27 cellular contexts compared by ENCODE assay signal in genomic region chr4:151339472-151339871, GRCh38.
"Had no signal": no experiment of that assay in that cellular context is flagged by ENCODE, and none has a peak within 500 bp of the region (broad histone marks: within the 10 kb centered on the region; RNA-seq: fewer than 3 reads in every experiment).

No MANE protein-coding gene starts in this region.

- FAIRE-seq: islet of Langerhans, kidney, pancreas had no signal

- H3K9me3 ChIP-seq: left ventricle myocardium inferior, pancreas, prostate gland, spleen, tibial nerve, upper lobe of left lung, vagina had no signal

- H3K27ac ChIP-seq: left ventricle myocardium inferior, pancreas, prostate gland, skin epidermis, spleen, upper lobe of left lung, vagina had no signal

- H3K36me3 ChIP-seq: left ventricle myocardium inferior, pancreas, prostate gland, spleen, tibial nerve, upper lobe of left lung, vagina had no signal

- H3K36me3 Mint-ChIP-seq: immature natural killer cell; memory B cell; naive thymus-derived CD8-positive, alpha-beta T cell; stimulated activated effector memory CD8-positive, alpha-beta T cell treated with anti-CD3 and anti-CD28 coated beads, Interleukin-12 subunit alpha, Interleukin-12 subunit beta, amount 100 ng/mL, for 72 hours had no signal

- H3K4me3 ChIP-seq: left ventricle myocardium inferior, pancreas, prostate gland, skin epidermis, spleen, tibial nerve, upper lobe of left lung, vagina had no signal

- ATAC-seq: naive thymus-derived CD8-positive, alpha-beta T cell; pancreas; right cardiac atrium; sciatic nerve; stimulated activated effector memory CD8-positive, alpha-beta T cell treated with anti-CD3 and anti-CD28 coated beads, Interleukin-12 subunit alpha, Interleukin-12 subunit beta, amount 100 ng/mL, for 72 hours; stimulated activated naive CD8-positive, alpha-beta T cell treated with anti-CD3 and anti-CD28 coated beads, Interleukin-15, amount 100 ng/mL, for 72 hours had no signal

- H3K27ac Mint-ChIP-seq: immature natural killer cell; memory B cell; nephron; stimulated activated effector memory CD8-positive, alpha-beta T cell treated with anti-CD3 and anti-CD28 coated beads, Interleukin-12 subunit alpha, Interleukin-12 subunit beta, amount 100 ng/mL, for 72 hours; stimulated activated naive CD8-positive, alpha-beta T cell treated with anti-CD3 and anti-CD28 coated beads, Interleukin-15, amount 100 ng/mL, for 72 hours had no signal

- H3K4me1 ChIP-seq: left ventricle myocardium inferior, pancreas, prostate gland, spleen, tibial nerve, upper lobe of left lung, vagina had no signal

- H3K4me1 Mint-ChIP-seq: immature natural killer cell; memory B cell; naive thymus-derived CD8-positive, alpha-beta T cell; nephron; neural crest cell; stimulated activated effector memory CD8-positive, alpha-beta T cell treated with anti-CD3 and anti-CD28 coated beads, Interleukin-12 subunit alpha, Interleukin-12 subunit beta, amount 100 ng/mL, for 72 hours; stimulated activated naive CD8-positive, alpha-beta T cell treated with anti-CD3 and anti-CD28 coated beads, Interleukin-15, amount 100 ng/mL, for 72 hours had no signal

- H3K27me3 ChIP-seq: pancreas, spleen, tibial nerve, upper lobe of left lung, vagina had no signal

- H3K9me3 Mint-ChIP-seq: memory B cell; nephron; stimulated activated effector memory CD8-positive, alpha-beta T cell treated with anti-CD3 and anti-CD28 coated beads, Interleukin-12 subunit alpha, Interleukin-12 subunit beta, amount 100 ng/mL, for 72 hours; stimulated activated naive CD8-positive, alpha-beta T cell treated with anti-CD3 and anti-CD28 coated beads, Interleukin-15, amount 100 ng/mL, for 72 hours had no signal

- H3K4me3 Mint-ChIP-seq: immature natural killer cell; memory B cell; naive thymus-derived CD8-positive, alpha-beta T cell; nephron; neural crest cell; stimulated activated effector memory CD8-positive, alpha-beta T cell treated with anti-CD3 and anti-CD28 coated beads, Interleukin-12 subunit alpha, Interleukin-12 subunit beta, amount 100 ng/mL, for 72 hours; stimulated activated naive CD8-positive, alpha-beta T cell treated with anti-CD3 and anti-CD28 coated beads, Interleukin-15, amount 100 ng/mL, for 72 hours had no signal

- DNase-seq: hippocampal formation; immature natural killer cell; kidney; left ventricle myocardium inferior; midbrain; naive thymus-derived CD8-positive, alpha-beta T cell; nucleus accumbens; pancreas; posterior cingulate gyrus; retina; right cardiac atrium; spleen; stimulated activated CD4-positive, alpha-beta T cell treated with anti-CD3 and anti-CD28 coated beads, Interleukin-4, amount 100 ng/mL, for 24 hours; stimulated activated naive CD4-positive, alpha-beta T cell treated with Interleukin-2 at 50 U/mL for 16 hours; stimulated activated naive CD8-positive, alpha-beta T cell treated with anti-CD3 and anti-CD28 coated beads, Interleukin-15, amount 100 ng/mL, for 72 hours; substantia nigra; upper lobe of left lung had no signal
